In the genomic region with DNA sequence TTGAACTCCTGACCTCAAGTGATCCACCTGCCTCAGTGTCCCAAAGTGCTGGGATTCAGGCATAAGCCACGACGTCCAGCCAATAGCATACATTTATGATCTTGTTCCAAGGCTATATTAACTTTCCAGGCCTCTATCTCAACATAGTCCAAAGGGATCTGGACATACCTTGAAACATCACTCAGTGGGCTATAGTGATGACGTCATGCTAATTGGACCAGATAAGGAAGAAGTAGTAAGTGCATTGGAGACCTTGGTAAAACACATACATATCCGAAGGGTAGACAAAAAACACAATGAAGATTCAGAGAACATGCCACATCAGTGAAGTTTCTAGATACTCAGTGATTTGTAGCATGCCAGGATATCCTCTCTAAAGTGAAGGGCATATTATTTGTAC, we compare ENCODE assay signal across 27 cellular contexts. TPM values are rescaled to one million over a fixed set of nuclear protein-coding genes. Genes with fewer than 3 reads are reported as not detected.
DNase-seq lines count a peak whose midpoint lies in the region; ATAC-seq, FAIRE-seq and TF ChIP-seq lines count a peak whose summit lies in the region.
"Had no signal": no experiment of that assay in that cellular context is flagged by ENCODE, and none has a peak within 500 bp of the region (broad histone marks: within the 10 kb centered on the region; RNA-seq: fewer than 3 reads in every experiment).

No MANE protein-coding gene starts in this region.

- H3K27ac ChIP-seq in HepG2 (ENCODE audit: extremely low read length, insufficient read depth, low read length) (no peak overlapping the region), right lobe of liver (no peak overlapping the region), GM12878 (ENCODE audit: control insufficient read depth, insufficient read depth) (no peak overlapping the region)
- H3K27ac ChIP-seq: 22Rv1, BLaER1 had no signal

- intact Hi-C loops in HepG2 (cut with micrococcal nuclease; ENCODE audit: unreplicated experiment) = no loop called here
- intact Hi-C loops in right lobe of liver (cut with DNase I) = no loop called here
- intact Hi-C loops in GM12878 (cut with micrococcal nuclease; ENCODE audit: unreplicated experiment) = no loop called here

- no peak for TF ChIP-seq RAD21 in HepG2 (CRISPR knock-in tag; IDR thresholded peaks at IDR 0.05)
- TF ChIP-seq RAD21 in GM12878 (IDR thresholded peaks at IDR 0.05; ENCODE audit: insufficient read depth, low read depth, low read length) = no peak

- H3K4me3 ChIP-seq in HepG2 (replicated peaks in 1 of 3; ENCODE audit: insufficient read depth in 1 of 3, low read depth in 2 of 3, low read length in 3 of 3) (no peak overlapping the region), right lobe of liver (no peak overlapping the region), GM12878 (no peak overlapping the region)
- H3K4me3 ChIP-seq: BLaER1 had no signal

- H3K4me1 ChIP-seq in HepG2 (ENCODE audit: insufficient read depth, low read length) (no peaks in the 10 kb centered on the region), right lobe of liver (no peaks in the 10 kb centered on the region), GM12878 (ENCODE audit: control insufficient read depth, insufficient read depth, low read length) (no peaks in the 10 kb centered on the region)
- H3K4me1 ChIP-seq: BE2C had no signal

- H3K9ac ChIP-seq in HepG2 (ENCODE audit: insufficient read depth, low read depth, low read length) (no peak overlapping the region), GM12878 (ENCODE audit: control insufficient read depth, insufficient read depth, low read length) (no peak overlapping the region)
- H3K9ac ChIP-seq: BLaER1 had no signal

- no peaks in the 10 kb centered on the region for H3K27me3 ChIP-seq in HepG2 (ENCODE audit: control insufficient read depth in 1 of 2, insufficient read depth in 2 of 2, low read length in 2 of 2)
- no peaks in the 10 kb centered on the region for H3K27me3 ChIP-seq in right lobe of liver
- no peaks in the 10 kb centered on the region for H3K27me3 ChIP-seq in GM12878 (replicated peaks in 1 of 2; ENCODE audit: control insufficient read depth in 2 of 2, insufficient read depth in 2 of 2, low read length in 1 of 2)
- H3K27me3 ChIP-seq: BE2C had no signal

- CTCF ChIA-PET in HepG2 (lab: Yijun Ruan, JAX; ENCODE audit: low intra/inter-chr PET ratio, low total read pairs) = no interaction called here
- CTCF ChIA-PET in GM12878 (lab: Yijun Ruan, JAX) = interaction anchor here (0.6 kb wide), 1 partner anchor 12 kb away, joined by 3 read pairs; no protein-coding TSS in a partner anchor

- ATAC-seq in HepG2 (no peak), right lobe of liver (no peak), GM12878 (no peak)

- no peaks in the 10 kb centered on the region for H3K79me2 ChIP-seq in HepG2 (ENCODE audit: insufficient read depth, low read length)
- H3K79me2 ChIP-seq in GM12878 (ENCODE audit: control insufficient read depth, insufficient read depth, low read length) = no peaks in the 10 kb centered on the region

- H3K36me3 ChIP-seq in HepG2 (replicated peaks in 1 of 2; ENCODE audit: control insufficient read depth in 1 of 2, insufficient read depth in 2 of 2, low read length in 2 of 2) (no peaks in the 10 kb centered on the region), right lobe of liver (no peaks in the 10 kb centered on the region), GM12878 (ENCODE audit: control insufficient read depth in 2 of 2, insufficient read depth in 2 of 2, low read length in 1 of 2) (no peaks in the 10 kb centered on the region)
- H3K36me3 ChIP-seq: BE2C, BLaER1 had no signal

- TF ChIP-seq POLR2A in HepG2 (IDR thresholded peaks at IDR 0.05; ENCODE audit: insufficient read depth in 1 of 2, low read depth in 2 of 2, low read length in 2 of 2) = no peak
- TF ChIP-seq POLR2A in right lobe of liver (IDR thresholded peaks at IDR 0.05) = no peak
- TF ChIP-seq POLR2A in GM12878 (IDR thresholded peaks at IDR 0.05; ENCODE audit: low read depth, low read length) = no peak

- FAIRE-seq in HepG2 (lab: Jason Lieb, UNC) = no peak
- no peak for FAIRE-seq in GM12878 (lab: Jason Lieb, UNC)
- FAIRE-seq: GM12891 had no signal

- H3K9me3 ChIP-seq in HepG2 (ENCODE audit: low read length) = no peaks in the 10 kb centered on the region
- no peaks in the 10 kb centered on the region for H3K9me3 ChIP-seq in right lobe of liver
- H3K9me3 ChIP-seq in GM12878 (replicated peaks; ENCODE audit: control insufficient read depth, insufficient read depth, low read length) = no peaks in the 10 kb centered on the region
- H3K9me3 ChIP-seq: BE2C, BLaER1 had no signal

- SMC1A ChIA-PET in GM12878 (lab: Charles Lee; ENCODE audit: uncharacterized antibody, unreplicated experiment) = no interaction called here

- H3K4me2 ChIP-seq in HepG2 (ENCODE audit: low read depth, low read length) (no peak overlapping the region), GM12878 (ENCODE audit: control insufficient read depth, insufficient read depth) (no peak overlapping the region)
- H3K4me2 ChIP-seq: BLaER1 had no signal

- H2AFZ ChIP-seq in HepG2 (ENCODE audit: low read length) (no peak overlapping the region), GM12878 (ENCODE audit: control insufficient read depth, low read depth, low read length) (no peak overlapping the region)

- BruUV-seq in HepG2 (replicated peaks; lab: Mats Ljungman, UMichigan) = no TSS peak
- BruUV-seq in GM12878 (replicated peaks; lab: Mats Ljungman, UMichigan) = no TSS peak

- TF ChIP-seq CTCF in HepG2 (CRISPR knock-in tag; IDR thresholded peaks at IDR 0.05) (no peak), right lobe of liver (IDR thresholded peaks at IDR 0.05) (no peak), GM12878 (IDR thresholded peaks at IDR 0.05 in 2 of 3, conservative IDR thresholded peaks at IDR 0.05 in 1 of 3; ENCODE audit: control insufficient read depth in 2 of 3, extremely low read depth in 1 of 3, insufficient read depth in 1 of 3, low read depth in 3 of 3, low read length in 3 of 3) (no peak)

- TF ChIP-seq EP300 in HepG2 (IDR thresholded peaks at IDR 0.05; ENCODE audit: low read depth in 2 of 2, low read length in 2 of 2) (no peak), HepG2 (CRISPR knock-in tag; IDR thresholded peaks at IDR 0.05; ENCODE audit: borderline replicate concordance) (no peak), GM12878 (IDR thresholded peaks at IDR 0.05; ENCODE audit: borderline replicate concordance in 1 of 2, control insufficient read depth in 1 of 2, low read depth in 2 of 2, low read length in 2 of 2) (no peak)

- in situ Hi-C loops in HepG2 (cut with HindIII; ENCODE audit: extremely low pct_ligation_motif_present, low pct_unique_long_range_greater_than_20kb) = no loop called here
- in situ Hi-C loops in GM12878 (cut with MboI) = no loop called here

- WGBS in HepG2 (ENCODE audit: low lambda C conversion rate) = 0% methylated on average over 4 of the region's 4 CpGs
- 43% methylated on average over 2 of the region's 4 CpGs for WGBS in right lobe of liver (ENCODE audit: insufficient coverage, low coverage, low lambda C conversion rate, missing lambda C conversion rate)
- WGBS in GM12878 (ENCODE audit: insufficient coverage, insufficient replicate concordance, low lambda C conversion rate, missing lambda C conversion rate) = 16% methylated on average over 4 of the region's 4 CpGs

- RAD21 ChIA-PET in GM12878 (lab: Charles Lee; ENCODE audit: unreplicated experiment) = no interaction called here

- DNase-seq in HepG2 (ENCODE audit: low spot score) = no peak
- no peak for DNase-seq in right lobe of liver
- no peak for DNase-seq in GM12878 (ENCODE audit: low read depth, low spot score)
- no peak for DNase-seq in cerebellar nuclear complex (lab: John Stamatoyannopoulos, UW)
- no peak for DNase-seq in NCI-H1436 (lab: John Stamatoyannopoulos, UW)
- DNase-seq: ACHN; BE2C; C1 segment of cervical spinal cord; CD4-positive, alpha-beta memory T cell; CD4-positive, CD25-positive, alpha-beta regulatory T cell; CD8-positive, alpha-beta memory T cell; COR-L47; DMS 273 treated with DMSO at 0.1 percent for 48 hours; DMS153; DMS53; DMS79; DND-41; EL; GDM1 had no signal

- POLR2A ChIA-PET in HepG2 (lab: Yijun Ruan, JAX) = no interaction called here
- POLR2A ChIA-PET in GM12878 (lab: Charles Lee) = no interaction called here

- H4K20me1 ChIP-seq in HepG2 (ENCODE audit: insufficient read depth, low read length) (no peaks in the 10 kb centered on the region), GM12878 (ENCODE audit: control insufficient read depth, insufficient read depth) (no peaks in the 10 kb centered on the region)
- H4K20me1 ChIP-seq: BLaER1 had no signal

RNA-seq across cellular contexts. Expression of gene USP26, which starts 37.4 kb away (rescaled TPM):
- total RNA-seq in HepG2 (2016; rRNA removed; fragmentation: Illumina TruSeq; extraction: Trizol) (not detected in 2 replicates), right lobe of liver (not detected), GM12878 (2014; rRNA removed) (not detected in 2 replicates), GM12878 (2014; rRNA removed; fragmentation: Illumina TruSeq; extraction: Trizol) (not detected in 2 replicates), GM12878 (2021) (not detected in 2 replicates)
- not detected in 2 replicates for total RNA-seq in HepG2 (2016; cell fraction: cytosol; rRNA removed; fragmentation: Illumina TruSeq; extraction: Trizol; ENCODE audit: low read depth)
- total RNA-seq in HepG2 (2016; cell fraction: insoluble cytoplasmic fraction; rRNA removed; fragmentation: Illumina TruSeq; extraction: Trizol) = not detected in 2 replicates
- not detected in 2 replicates for total RNA-seq in HepG2 (2016; cell fraction: membrane; rRNA removed; fragmentation: Illumina TruSeq; extraction: Trizol)
- not detected in 2 replicates for total RNA-seq in HepG2 (2016; cell fraction: nucleus; rRNA removed; fragmentation: Illumina TruSeq; extraction: Trizol)
- polyA plus RNA-seq in HepG2 (2011; rRNA removed) (not detected in 2 replicates), GM12878 (2011; rRNA removed) (not detected in 2 replicates), GM12878 (2014; fragmentation: Illumina TruSeq; extraction: Trizol) (not detected in 2 replicates), GM12878 (2014; fragmentation: Nextera tagmentation; extraction: Ambion mirVana) (not detected), GM12878 (2014; rRNA removed) (not detected in 2 replicates), GM12878 (2016; fragmentation: Nextera tagmentation; extraction: Ambion mirVana) (not detected)
- not detected in 2 replicates for polyA plus RNA-seq in HepG2 (2011; cell fraction: cytosol; rRNA removed)
- polyA plus RNA-seq in HepG2 (2011; cell fraction: nucleus; rRNA removed) = not detected in 2 replicates
- not detected in 2 replicates for polyA plus RNA-seq in HepG2 (2012)
- polyA plus RNA-seq in HepG2 (2016; cell fraction: cytosol; fragmentation: Illumina TruSeq; extraction: Trizol; ENCODE audit: low read depth) = not detected in 2 replicates
- polyA plus RNA-seq in HepG2 (2016; cell fraction: insoluble cytoplasmic fraction; fragmentation: Illumina TruSeq; extraction: Trizol; ENCODE audit: low read depth) = not detected in 2 replicates
- polyA plus RNA-seq in HepG2 (2016; cell fraction: membrane; fragmentation: Illumina TruSeq; extraction: Trizol; ENCODE audit: low read depth) = not detected in 2 replicates
- polyA plus RNA-seq in HepG2 (2016; cell fraction: nucleus; fragmentation: Illumina TruSeq; extraction: Trizol; ENCODE audit: insufficient read depth, low read depth) = not detected in 2 replicates
- polyA minus RNA-seq in HepG2 (2011; rRNA and poly(A)+ RNA removed; ENCODE audit: low replicate concordance) = not detected in 2 replicates
- polyA minus RNA-seq in HepG2 (2011; cell fraction: cytosol; rRNA and poly(A)+ RNA removed) = not detected in 2 replicates
- polyA minus RNA-seq in HepG2 (2011; cell fraction: nucleus; rRNA and poly(A)+ RNA removed) = not detected in 2 replicates
- total RNA-seq in GM12878 (2013; cell fraction: nucleolus; rRNA removed) = not detected in 2 replicates
- not detected for polyA plus RNA-seq in GM12878 (2011; ENCODE audit: low read depth)
- polyA plus RNA-seq in GM12878 (2011; cell fraction: cytosol; rRNA removed) = not detected in 2 replicates
- polyA plus RNA-seq in GM12878 (2011; cell fraction: nucleus; rRNA removed) = not detected in 2 replicates
- not detected in 2 replicates for polyA plus RNA-seq in GM12878 (2012)
- not detected in 2 replicates for polyA minus RNA-seq in GM12878 (2011; rRNA and poly(A)+ RNA removed)
- polyA minus RNA-seq in GM12878 (2011; cell fraction: cytosol; rRNA and poly(A)+ RNA removed) = not detected in 2 replicates
- not detected in 2 replicates for polyA minus RNA-seq in GM12878 (2011; cell fraction: nucleus; rRNA and poly(A)+ RNA removed)
- total RNA-seq: A172; A673; CD4-positive, alpha-beta memory T cell; CD4-positive, CD25-positive, alpha-beta regulatory T cell; CD8-positive, alpha-beta memory T cell; Daoy had no signal
- polyA plus RNA-seq: AG04450; CD14-positive monocyte; CD4-positive, alpha-beta memory T cell; CD4-positive, CD25-positive, alpha-beta regulatory T cell; CD8-positive, alpha-beta memory T cell had no signal
